ENCODE assay signal across 8 cellular contexts in the genomic region with DNA sequence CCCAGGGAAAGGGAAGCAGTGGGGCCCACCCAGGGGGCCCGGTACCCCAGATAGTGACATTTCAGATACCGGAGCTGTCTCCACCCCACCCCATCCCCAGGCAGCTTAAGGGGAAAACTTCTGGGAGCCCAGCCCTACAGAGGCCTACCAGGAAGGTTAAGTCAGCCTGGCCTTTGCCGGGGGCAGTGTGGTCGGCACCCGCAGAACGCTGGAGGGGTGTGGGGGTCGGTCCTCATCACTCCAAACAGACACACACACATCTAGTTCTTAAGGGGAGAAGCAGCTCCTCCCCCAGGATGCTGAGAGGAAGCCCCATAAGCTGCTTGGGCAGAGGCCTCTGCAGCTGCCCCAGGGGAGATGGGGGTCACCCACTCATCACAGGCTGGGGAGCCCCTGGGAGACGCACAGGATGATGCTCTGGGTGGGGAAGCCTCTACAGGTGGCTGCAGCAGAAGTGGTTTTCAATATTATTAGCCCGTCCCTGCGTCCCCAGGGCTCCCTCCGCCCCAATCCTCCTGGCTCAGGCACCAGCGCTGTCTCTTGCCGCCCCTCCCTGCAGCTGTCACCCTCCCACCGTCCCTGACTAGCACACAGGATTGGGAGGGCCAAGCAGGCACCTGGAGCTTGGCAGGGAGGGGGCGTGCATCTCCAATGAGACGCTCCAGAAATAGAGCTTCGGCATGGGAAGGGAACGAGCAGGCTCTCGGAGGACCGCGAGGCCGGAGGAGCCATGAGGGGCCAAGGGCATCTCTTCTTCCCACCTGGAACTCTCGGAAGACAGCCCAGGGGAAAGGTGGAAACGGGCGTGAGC. TPM values are rescaled to one million over a fixed set of nuclear protein-coding genes. Genes with fewer than 3 reads are reported as not detected.
A peak's percentile ranks its signal among the peaks of the same experiment; 100 is the strongest.
DNase-seq lines count a peak whose midpoint lies in the region; ATAC-seq, FAIRE-seq and TF ChIP-seq lines count a peak whose summit lies in the region.

No MANE protein-coding gene starts in this region.

- H3K9me3 ChIP-seq in CD8-positive, alpha-beta memory T cell (ENCODE audit: low read length), result no peaks in the 10 kb centered on the region
- H3K9me3 ChIP-seq in iPS-18a (ENCODE audit: control insufficient read depth, low read depth, low read length) (no peaks in the 10 kb centered on the region), psoas muscle (no peaks in the 10 kb centered on the region), pancreas (no peaks in the 10 kb centered on the region)

- ATAC-seq in GM21619 (IDR thresholded peaks at IDR 0.05; ENCODE audit: unreplicated experiment), result peak; percentile 45
- no peak for ATAC-seq in psoas muscle
- ATAC-seq in GM19452 (IDR thresholded peaks at IDR 0.05; ENCODE audit: unreplicated experiment), result no peak
- ATAC-seq in pancreas, result no peak

- H3K4me1 Mint-ChIP-seq in CD8-positive, alpha-beta memory T cell, result peaks cover 0 to 41% (median 4%) of the 10 kb centered on the region in 3 donors

- H3K4me3 ChIP-seq in CD8-positive, alpha-beta memory T cell (ENCODE audit: low read length), result no peak overlapping the region
- peak overlapping the region; percentile 9 for H3K4me3 ChIP-seq in iPS-18a (ENCODE audit: low read length)
- H3K4me3 ChIP-seq in psoas muscle, result no peak overlapping the region
- no peak overlapping the region for H3K4me3 ChIP-seq in pancreas

- TF ChIP-seq CTCF in psoas muscle (IDR thresholded peaks at IDR 0.05) (no peak), pancreas (IDR thresholded peaks at IDR 0.05) (no peak)

- WGBS in psoas muscle, 3 donors, result 45 to 57% (median 47%) methylated on average over 22 to 25 of the region's 25 CpGs
- 33 to 37% methylated on average over 25 of the region's 25 CpGs for WGBS in pancreas, 2 donors

- H3K4me3 Mint-ChIP-seq in CD8-positive, alpha-beta memory T cell, result peak overlapping the region in 6 of 7 donors; percentile 32 to 77 (median 45)

- H3K4me1 ChIP-seq in CD8-positive, alpha-beta memory T cell (ENCODE audit: insufficient read depth, low read length), result peaks cover 4% of the 10 kb centered on the region
- H3K4me1 ChIP-seq in iPS-18a (ENCODE audit: control insufficient read depth, low read depth, low read length) (peaks cover 6% of the 10 kb centered on the region), psoas muscle (no peaks in the 10 kb centered on the region), pancreas (peaks cover 0 to 4% (median 0%) of the 10 kb centered on the region in 3 donors)

- H3K9me3 Mint-ChIP-seq in CD8-positive, alpha-beta memory T cell, result no peaks in the 10 kb centered on the region

- no peak overlapping the region for H3K27ac ChIP-seq in CD8-positive, alpha-beta memory T cell (ENCODE audit: low read depth, low read length)
- H3K27ac ChIP-seq in iPS-18a (ENCODE audit: low read length) (no peak overlapping the region), psoas muscle (no peak overlapping the region), pancreas (no peak overlapping the region)

- H3K27ac Mint-ChIP-seq in CD8-positive, alpha-beta memory T cell, result peak overlapping the region in 1 of 8 donors; percentile 36

- CTCF ChIA-PET in CD8-positive, alpha-beta memory T cell (lab: Charles Lee), result interaction anchor here (0.8 to 1.9 kb wide), 5 partner anchors 10 to 59 kb away, joined by 3 to 6 read pairs (median 3); no protein-coding TSS in a partner anchor

- H3K27me3 Mint-ChIP-seq in CD8-positive, alpha-beta memory T cell, result no peaks in the 10 kb centered on the region

- FAIRE-seq in pancreas (lab: Jason Lieb, UNC), result no peak

- no peaks in the 10 kb centered on the region for H3K36me3 ChIP-seq in CD8-positive, alpha-beta memory T cell (ENCODE audit: insufficient read depth, low read length)
- H3K36me3 ChIP-seq in iPS-18a (ENCODE audit: control insufficient read depth, low read depth, low read length) (no peaks in the 10 kb centered on the region), psoas muscle (ENCODE audit: insufficient read depth in 1 of 2, low read depth in 1 of 2) (no peaks in the 10 kb centered on the region), pancreas (no peaks in the 10 kb centered on the region)

- intact Hi-C loops in psoas muscle (cut with DNase I), result no loop called here
- intact Hi-C loops in pancreas (cut with DNase I), result loop anchor here in 1 of 3 donors (5.0 kb wide), 1 partner anchor 54 kb away; no protein-coding TSS in a partner anchor

- DNase-seq in CD8-positive, alpha-beta memory T cell, result no peak
- DNase-seq in NCI-H2227 treated with DMSO at 0.1 percent for 48 hours (lab: John Stamatoyannopoulos, UW) (peak; percentile 24), psoas muscle (no peak), pancreas (no peak)
- no peak for DNase-seq in stimulated activated CD4-positive, alpha-beta T cell treated with anti-CD3 and anti-CD28 coated beads, Interleukin-4, amount 100 ng/mL, for 4 hours

- H3K9ac ChIP-seq in iPS-18a (ENCODE audit: low read length), result no peak overlapping the region

- POLR2A ChIA-PET in CD8-positive, alpha-beta memory T cell (lab: Charles Lee), result no interaction called here

- H3K36me3 Mint-ChIP-seq in CD8-positive, alpha-beta memory T cell, result no peaks in the 10 kb centered on the region

- no peaks in the 10 kb centered on the region for H3K27me3 ChIP-seq in CD8-positive, alpha-beta memory T cell (ENCODE audit: insufficient read depth, low read length, poor library complexity, severe bottlenecking)
- H3K27me3 ChIP-seq in iPS-18a (ENCODE audit: control insufficient read depth, insufficient read depth, low read length), result peaks cover 46% of the 10 kb centered on the region
- peaks cover 0 to 44% (median 3%) of the 10 kb centered on the region in 3 donors for H3K27me3 ChIP-seq in psoas muscle (ENCODE audit: insufficient read depth in 3 of 3, low read length in 2 of 3)
- H3K27me3 ChIP-seq in pancreas, result no peaks in the 10 kb centered on the region

RNA-seq across cellular contexts. Expression of a gene that starts 1.4 kb away (rescaled TPM):
- 10 to 100 TPM; 60.4 to 60.8 TPM for total RNA-seq in CD8-positive, alpha-beta memory T cell
- 26.9 TPM for polyA plus RNA-seq in CD8-positive, alpha-beta memory T cell
- total RNA-seq in psoas muscle, result 10 to 100 TPM in 3 of 4 donors, 1 to 10 TPM in 1; 9.8 to 25.4 (median 16.2) TPM
- 1 to 10 TPM; 5.8 to 8.5 (median 8.1) TPM for polyA plus RNA-seq in psoas muscle
- total RNA-seq in pancreas, result 10 to 100 TPM; 15.4 to 57.4 (median 22.5) TPM
- 10 to 100 TPM; 39.2 to 65.7 TPM for polyA plus RNA-seq in pancreas
